ENCODE assay signal across 7 cellular contexts in the genomic region with DNA sequence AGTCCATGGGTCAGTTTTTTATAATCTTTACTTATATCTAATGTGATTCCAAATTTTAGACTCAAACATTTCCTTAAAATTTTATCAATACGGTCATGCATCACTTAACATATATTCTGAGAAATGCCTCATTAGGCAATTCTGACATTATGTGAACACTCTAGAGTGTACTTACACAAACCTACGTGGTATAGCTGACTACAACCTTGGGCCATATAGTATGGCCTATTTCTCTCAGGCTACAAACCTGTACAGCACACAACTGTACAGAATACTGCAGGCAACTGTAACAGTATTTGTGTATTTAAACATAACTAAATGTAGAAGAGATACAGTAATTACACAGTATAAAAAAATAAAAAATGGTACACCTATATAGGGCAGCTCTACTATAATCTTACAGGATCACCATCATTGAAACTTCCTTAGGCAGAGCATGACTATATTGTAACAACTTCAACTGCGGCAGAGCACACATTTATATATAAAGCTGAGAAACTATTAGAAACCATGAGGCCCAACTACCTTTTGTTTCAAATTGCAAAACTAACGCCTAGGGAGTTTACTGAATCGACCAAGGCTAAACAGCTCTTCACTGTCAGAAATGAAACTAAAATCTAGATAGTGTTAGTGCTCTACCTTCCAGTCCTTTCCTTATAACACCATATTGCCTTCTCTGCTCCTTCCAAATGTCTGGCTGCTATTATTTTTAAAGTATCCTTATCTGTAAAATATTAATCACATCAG. TPM values are rescaled to one million over a fixed set of nuclear protein-coding genes. Genes with fewer than 3 reads are reported as not detected.
DNase-seq lines count a peak whose midpoint lies in the region; ATAC-seq lines count a peak whose summit lies in the region.

No MANE protein-coding gene starts in this region.

- H3K27me3 Mint-ChIP-seq in T-cell: peaks cover 0 to 2% of the 10 kb centered on the region in 2 donors
- no peaks in the 10 kb centered on the region for H3K27me3 Mint-ChIP-seq in natural killer cell treated with Interleukin-12 subunit alpha and Interleukin-12 subunit beta and Interleukin-15 and Interleukin-18, amount 100 ng/mL, for 72 hours

- no peak for DNase-seq in T-cell
- no peak for DNase-seq in natural killer cell treated with Interleukin-12 subunit alpha and Interleukin-12 subunit beta and Interleukin-15 and Interleukin-18, amount 100 ng/mL, for 72 hours (ENCODE audit: low spot score)
- no peak for DNase-seq in stimulated activated naive CD4-positive, alpha-beta T cell treated with Interleukin-2 at 50 U/mL for 16 hours (lab: John Stamatoyannopoulos, UW)
- no peak for DNase-seq in ureter (ENCODE audit: low spot score)

- H3K9me3 Mint-ChIP-seq in T-cell: no peaks in the 10 kb centered on the region
- no peaks in the 10 kb centered on the region for H3K9me3 Mint-ChIP-seq in natural killer cell treated with Interleukin-12 subunit alpha and Interleukin-12 subunit beta and Interleukin-15 and Interleukin-18, amount 100 ng/mL, for 72 hours

- H3K27ac Mint-ChIP-seq in T-cell: peak overlapping the region; percentile 47 to 81
- H3K27ac Mint-ChIP-seq in natural killer cell treated with Interleukin-12 subunit alpha and Interleukin-12 subunit beta and Interleukin-15 and Interleukin-18, amount 100 ng/mL, for 72 hours: peak overlapping the region; percentile 82 to 98

- POLR2A ChIA-PET in T-cell (lab: Charles Lee): interaction anchor here (0.6 kb wide), 2 partner anchors 8 to 30 kb away, joined by 3 to 5 read pairs; no protein-coding TSS in a partner anchor

- peak overlapping the region; percentile 47 to 64 (median 57) for H3K4me3 Mint-ChIP-seq in T-cell
- H3K4me3 Mint-ChIP-seq in natural killer cell treated with Interleukin-12 subunit alpha and Interleukin-12 subunit beta and Interleukin-15 and Interleukin-18, amount 100 ng/mL, for 72 hours: peak overlapping the region; percentile 79

- ATAC-seq in GM18868 (IDR thresholded peaks at IDR 0.05; ENCODE audit: unreplicated experiment) (peak; percentile 47), GM21786 (IDR thresholded peaks at IDR 0.05; ENCODE audit: unreplicated experiment) (peak; percentile 26), T-cell (replicated peaks in 1 of 4) (peak in 3 of 4 experiments; percentile 37 to 50 (median 47)), GM19397 (IDR thresholded peaks at IDR 0.05; ENCODE audit: unreplicated experiment) (no peak)
- peak; percentile 65 to 79 for ATAC-seq in natural killer cell treated with Interleukin-12 subunit alpha and Interleukin-12 subunit beta and Interleukin-15 and Interleukin-18, amount 100 ng/mL, for 72 hours

- H3K4me1 Mint-ChIP-seq in T-cell: peaks cover 68 to 87% (median 70%) of the 10 kb centered on the region in 3 donors
- H3K4me1 Mint-ChIP-seq in natural killer cell treated with Interleukin-12 subunit alpha and Interleukin-12 subunit beta and Interleukin-15 and Interleukin-18, amount 100 ng/mL, for 72 hours (ENCODE audit: low read depth in 2 of 2): peaks cover 60 to 74% of the 10 kb centered on the region in 2 donors

- CTCF ChIA-PET in T-cell (lab: Charles Lee): interaction anchor here (0.6 to 1.1 kb wide), 2 partner anchors 10 to 34 kb away, joined by 3 read pairs; no protein-coding TSS in a partner anchor

- H3K36me3 Mint-ChIP-seq in T-cell: no peaks in the 10 kb centered on the region
- H3K36me3 Mint-ChIP-seq in natural killer cell treated with Interleukin-12 subunit alpha and Interleukin-12 subunit beta and Interleukin-15 and Interleukin-18, amount 100 ng/mL, for 72 hours: peaks cover 8% of the 10 kb centered on the region

RNA-seq across cellular contexts. Expression of gene YES1, which starts 6.9 kb away (rescaled TPM):
- total RNA-seq in T-cell: 10 to 100 TPM in 2 of 5 donors, 1 to 10 TPM in 3; 7.4 to 16.3 (median 8.2) TPM
- total RNA-seq in natural killer cell treated with Interleukin-12 subunit alpha and Interleukin-12 subunit beta and Interleukin-15 and Interleukin-18, amount 100 ng/mL, for 72 hours: 10 to 100 TPM; 30.8 to 33.3 TPM
- 42.0 TPM for total RNA-seq in ureter
